ENCODE assay signal across 8 cellular contexts in the genomic region with DNA sequence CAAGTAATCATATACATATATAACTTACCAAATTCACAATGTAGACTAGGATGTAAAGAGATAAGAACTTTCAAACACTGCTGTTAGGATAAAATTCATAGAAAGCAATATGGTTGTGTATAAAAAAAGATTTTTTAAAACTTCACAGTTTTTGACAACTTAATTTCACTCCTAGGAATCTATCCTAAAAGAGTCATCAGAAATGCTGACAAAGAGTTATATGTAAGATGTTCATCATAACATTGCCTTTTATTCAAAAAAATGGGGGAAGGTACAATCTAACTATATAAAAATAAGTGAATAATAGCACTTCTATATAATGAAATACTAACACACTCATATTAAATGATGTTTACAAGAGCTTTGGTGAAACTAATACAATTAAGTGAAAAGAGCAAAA. TPM values are rescaled to one million over a fixed set of nuclear protein-coding genes. Genes with fewer than 3 reads are reported as not detected.
"Had no signal": no experiment of that assay in that cellular context is flagged by ENCODE, and none has a peak within 500 bp of the region (broad histone marks: within the 10 kb centered on the region; RNA-seq: fewer than 3 reads in every experiment).

No MANE protein-coding gene starts in this region.

- H3K4me3 Mint-ChIP-seq: GM23338, H9 had no signal

- H3K27ac Mint-ChIP-seq: GM23338, H9 had no signal

- ATAC-seq: GM23338 had no signal

- H3K27ac ChIP-seq: KMS-11 had no signal

- DNase-seq: H9, HCEC 1CT, KBM-7 had no signal

- H3K4me2 ChIP-seq: GM23338, KMS-11 had no signal

- FAIRE-seq: H1, H54, HTR-8/SVneo had no signal

- H3K4me1 Mint-ChIP-seq: GM23338, H9 had no signal

- H2AFZ ChIP-seq: GM23338 had no signal

- H3K9me3 Mint-ChIP-seq: GM23338, H9 had no signal

- H3K4me3 ChIP-seq: GM23338 had no signal

- H3K9ac ChIP-seq: KMS-11 had no signal

RNA-seq across cellular contexts. Expression of a gene that starts 4.3 kb away (rescaled TPM):
- total RNA-seq: GM23338, H1, H9 had no signal
- polyA plus RNA-seq: H1 had no signal
